ENCODE assay signal across 8 cellular contexts in the genomic region with DNA sequence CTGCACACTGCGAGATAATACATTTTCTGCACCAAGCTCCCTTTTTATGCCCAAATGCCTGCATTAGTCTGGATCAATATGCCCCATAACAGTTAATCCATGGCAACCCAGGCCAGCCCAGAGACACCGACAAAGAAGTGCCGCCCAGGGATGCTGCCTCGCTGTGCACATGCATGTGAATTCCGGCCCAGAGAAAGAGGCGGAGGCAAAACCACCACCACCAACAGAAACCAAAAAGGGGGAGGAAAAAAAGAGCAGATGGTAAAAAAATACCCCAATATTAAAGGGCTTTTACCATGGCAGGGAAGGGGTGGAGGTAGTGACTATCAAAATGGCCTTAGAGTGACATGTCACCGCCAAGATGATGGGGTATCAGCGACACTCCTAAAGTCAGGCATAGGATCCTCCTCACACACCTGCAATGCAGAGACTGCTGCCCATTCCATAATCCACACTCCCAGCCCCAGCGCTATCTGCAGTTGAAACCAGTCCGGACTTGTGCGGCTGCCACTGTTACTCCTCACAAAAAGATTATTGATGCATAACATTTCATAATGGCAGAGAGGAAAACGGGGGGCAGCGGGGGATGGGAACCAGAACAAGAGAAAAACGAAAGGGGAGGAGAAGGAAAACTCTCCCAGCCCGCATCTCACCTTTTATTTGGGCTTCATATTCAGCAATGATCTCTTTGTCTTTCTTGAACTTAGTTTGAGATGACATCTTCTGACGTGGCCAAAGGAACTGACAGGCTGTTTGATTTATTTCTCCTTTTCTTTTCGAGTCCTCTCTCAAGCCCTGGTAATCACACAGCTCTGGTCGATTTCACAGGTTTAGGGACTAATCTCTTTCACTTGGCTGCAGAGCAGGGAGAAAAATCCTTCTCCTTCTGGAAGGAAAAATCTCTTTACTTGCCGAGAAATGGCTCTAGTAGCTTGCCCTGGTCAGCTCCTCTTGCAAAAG. TPM values are rescaled to one million over a fixed set of nuclear protein-coding genes. Genes with fewer than 3 reads are reported as not detected.
DNase-seq lines count a peak whose midpoint lies in the region; ATAC-seq, FAIRE-seq and TF ChIP-seq lines count a peak whose summit lies in the region.

No MANE protein-coding gene starts in this region.

- peaks cover 18% of the 10 kb centered on the region for H3K27me3 Mint-ChIP-seq in activated T-helper 1 cell treated with anti-CD3 and anti-CD28 coated beads, Interleukin-12 subunit alpha, Interleukin-12 subunit beta, Interleukin-2, Interleukin-4 antibody, amounts not matched to agents 30 ng/mL and 10 ng/mL and 1 ng/mL, durations not matched to agents 14 hours and 24 hours and 36 hours (ENCODE audit: insufficient read depth)
- peaks cover 11 to 20% of the 10 kb centered on the region in 2 donors for H3K27me3 Mint-ChIP-seq in stimulated activated naive B cell treated with anti-CD40 and anti-IgM and Interleukin-4, amounts not matched to agents 10 μg/mL and 1 μg/mL and 100 μg/mL, for 72 hours

- no peaks in the 10 kb centered on the region for H3K36me3 ChIP-seq in HUES64 (ENCODE audit: insufficient read depth, low read length)
- H3K36me3 ChIP-seq in keratinocyte (ENCODE audit: control insufficient read depth in 2 of 2, extremely low read depth in 1 of 2, insufficient read depth in 2 of 2, low read length in 2 of 2), result no peaks in the 10 kb centered on the region

- H3K27ac ChIP-seq in C4-2B (peak overlapping the region; percentile 59), HUES64 (ENCODE audit: low read depth, low read length) (no peak overlapping the region), keratinocyte (ENCODE audit: control insufficient read depth, insufficient read depth, low read length) (peak overlapping the region; percentile 84)

- no peaks in the 10 kb centered on the region for H3K9me1 ChIP-seq in keratinocyte (ENCODE audit: control insufficient read depth, extremely low read depth, insufficient read depth, low read length)

- H3K4me3 ChIP-seq in HUES64 (ENCODE audit: low read length) (peak overlapping the region; percentile 74), keratinocyte (ENCODE audit: control insufficient read depth in 2 of 3, extremely low read depth in 1 of 3, insufficient read depth in 2 of 3, low read depth in 1 of 3, low read length in 3 of 3) (peak overlapping the region; percentile 59 to 90 (median 77))

- H3K4me2 ChIP-seq in keratinocyte (ENCODE audit: control insufficient read depth, extremely low read depth, insufficient read depth, low read depth, low read length), result peak overlapping the region; percentile 79

- no peak overlapping the region for H3K27ac Mint-ChIP-seq in activated T-helper 1 cell treated with anti-CD3 and anti-CD28 coated beads, Interleukin-12 subunit alpha, Interleukin-12 subunit beta, Interleukin-2, Interleukin-4 antibody, amounts not matched to agents 30 ng/mL and 10 ng/mL and 1 ng/mL, durations not matched to agents 14 hours and 24 hours and 36 hours
- H3K27ac Mint-ChIP-seq in stimulated activated naive B cell treated with anti-CD40 and anti-IgM and Interleukin-4, amounts not matched to agents 10 μg/mL and 1 μg/mL and 100 μg/mL, for 72 hours, result no peak overlapping the region

- 41% methylated on average over 17 of the region's 19 CpGs for WGBS in HUES64

- peaks cover 42% of the 10 kb centered on the region for H3K79me2 ChIP-seq in keratinocyte (ENCODE audit: control insufficient read depth, insufficient read depth, low read length)

- DNase-seq in activated T-helper 1 cell treated with anti-CD3 and anti-CD28 coated beads, Interleukin-12 subunit alpha, Interleukin-12 subunit beta, Interleukin-2, Interleukin-4 antibody, amounts not matched to agents 30 ng/mL and 10 ng/mL and 1 ng/mL, durations not matched to agents 14 hours and 24 hours and 36 hours (ENCODE audit: low spot score), result no peak
- DNase-seq in keratinocyte (ENCODE audit: low read depth, low spot score) (no peak), AML-193 (lab: John Stamatoyannopoulos, UW) (no peak), SHP77 treated with DMSO at 0.1 percent for 48 hours (lab: John Stamatoyannopoulos, UW) (no peak)
- DNase-seq in stimulated activated naive B cell treated with anti-CD40 and anti-IgM and Interleukin-4, amounts not matched to agents 10 μg/mL and 1 μg/mL and 100 μg/mL, for 72 hours, result no peak
- DNase-seq in stimulated activated CD4-positive, alpha-beta T cell treated with anti-CD3 and anti-CD28 coated beads, Interleukin-4, amount 100 ng/mL, for 4 hours, result no peak

- TF ChIP-seq CTCF in C4-2B (conservative IDR thresholded peaks at IDR 0.05) (no peak), keratinocyte (optimal IDR thresholded peaks at IDR 0.05 in 1 of 3, IDR thresholded peaks at IDR 0.05 in 1 of 3, conservative IDR thresholded peaks at IDR 0.05 in 1 of 3; ENCODE audit: extremely low read depth in 1 of 3, insufficient read depth in 2 of 3, low read length in 3 of 3) (no peak)

- ATAC-seq in stimulated activated naive B cell treated with anti-CD40 and anti-IgM and Interleukin-4, amounts not matched to agents 10 μg/mL and 1 μg/mL and 100 μg/mL, for 72 hours (replicated peaks), result no peak

- H3K9me3 Mint-ChIP-seq in activated T-helper 1 cell treated with anti-CD3 and anti-CD28 coated beads, Interleukin-12 subunit alpha, Interleukin-12 subunit beta, Interleukin-2, Interleukin-4 antibody, amounts not matched to agents 30 ng/mL and 10 ng/mL and 1 ng/mL, durations not matched to agents 14 hours and 24 hours and 36 hours, result no peaks in the 10 kb centered on the region
- no peaks in the 10 kb centered on the region for H3K9me3 Mint-ChIP-seq in stimulated activated naive B cell treated with anti-CD40 and anti-IgM and Interleukin-4, amounts not matched to agents 10 μg/mL and 1 μg/mL and 100 μg/mL, for 72 hours

- H3K4me1 ChIP-seq in HUES64 (ENCODE audit: insufficient read depth, low read length) (peaks cover 22% of the 10 kb centered on the region), keratinocyte (ENCODE audit: control insufficient read depth, extremely low read depth, insufficient read depth, low read length) (peaks cover 50% of the 10 kb centered on the region)

- no peaks in the 10 kb centered on the region for H3K36me3 Mint-ChIP-seq in activated T-helper 1 cell treated with anti-CD3 and anti-CD28 coated beads, Interleukin-12 subunit alpha, Interleukin-12 subunit beta, Interleukin-2, Interleukin-4 antibody, amounts not matched to agents 30 ng/mL and 10 ng/mL and 1 ng/mL, durations not matched to agents 14 hours and 24 hours and 36 hours (ENCODE audit: low read depth)
- no peaks in the 10 kb centered on the region for H3K36me3 Mint-ChIP-seq in stimulated activated naive B cell treated with anti-CD40 and anti-IgM and Interleukin-4, amounts not matched to agents 10 μg/mL and 1 μg/mL and 100 μg/mL, for 72 hours

- H3K4me1 Mint-ChIP-seq in activated T-helper 1 cell treated with anti-CD3 and anti-CD28 coated beads, Interleukin-12 subunit alpha, Interleukin-12 subunit beta, Interleukin-2, Interleukin-4 antibody, amounts not matched to agents 30 ng/mL and 10 ng/mL and 1 ng/mL, durations not matched to agents 14 hours and 24 hours and 36 hours (ENCODE audit: low read depth), result peaks cover 22% of the 10 kb centered on the region
- H3K4me1 Mint-ChIP-seq in stimulated activated naive B cell treated with anti-CD40 and anti-IgM and Interleukin-4, amounts not matched to agents 10 μg/mL and 1 μg/mL and 100 μg/mL, for 72 hours, result peaks cover 12 to 23% of the 10 kb centered on the region in 2 donors

- peak; percentile 77 for FAIRE-seq in keratinocyte (lab: Jason Lieb, UNC)

- peak overlapping the region; percentile 81 for H3K4me3 Mint-ChIP-seq in activated T-helper 1 cell treated with anti-CD3 and anti-CD28 coated beads, Interleukin-12 subunit alpha, Interleukin-12 subunit beta, Interleukin-2, Interleukin-4 antibody, amounts not matched to agents 30 ng/mL and 10 ng/mL and 1 ng/mL, durations not matched to agents 14 hours and 24 hours and 36 hours
- peak overlapping the region; percentile 87 to 91 for H3K4me3 Mint-ChIP-seq in stimulated activated naive B cell treated with anti-CD40 and anti-IgM and Interleukin-4, amounts not matched to agents 10 μg/mL and 1 μg/mL and 100 μg/mL, for 72 hours

- H3K27me3 ChIP-seq in HUES64 (ENCODE audit: insufficient read depth, low read length) (0 out of 2 replicates have a peak, but pooled peaks cover 4% of the 10 kb centered on the region), keratinocyte (ENCODE audit: control insufficient read depth, extremely low read depth, insufficient read depth, low read length) (no peaks in the 10 kb centered on the region)

- dilution Hi-C loops in keratinocyte (cut with MboI; ENCODE audit: extremely low pct_ligation_motif_present, low sequenced_read_pairs), result no loop called here

- H4K20me1 ChIP-seq in keratinocyte (ENCODE audit: control insufficient read depth, extremely low read depth, insufficient read depth, low read length), result no peaks in the 10 kb centered on the region

- H3K9me3 ChIP-seq in HUES64 (ENCODE audit: insufficient read depth, low read depth, low read length) (no peaks in the 10 kb centered on the region), keratinocyte (ENCODE audit: control insufficient read depth, low read depth, low read length) (no peaks in the 10 kb centered on the region)

- peak overlapping the region; percentile 49 for H2AFZ ChIP-seq in keratinocyte (ENCODE audit: control insufficient read depth, low read length)

- H3K9ac ChIP-seq in HUES64 (ENCODE audit: low read depth, low read length), result peak overlapping the region; percentile 68; the same call in 1 of the 2 replicates
- H3K9ac ChIP-seq in keratinocyte (ENCODE audit: control insufficient read depth, extremely low read depth, insufficient read depth, low read length), result peak overlapping the region; percentile 81

- intact Hi-C loops in activated T-helper 1 cell treated with anti-CD3 and anti-CD28 coated beads, Interleukin-12 subunit alpha, Interleukin-12 subunit beta, Interleukin-2, Interleukin-4 antibody, amounts not matched to agents 30 ng/mL and 10 ng/mL and 1 ng/mL, durations not matched to agents 14 hours and 24 hours and 36 hours (cut with micrococcal nuclease), result loop anchor here (1.0 kb wide), 3 partner anchors 24 to 277 kb away; no protein-coding TSS in a partner anchor

RNA-seq across cellular contexts. Expression of a gene that starts 0.9 kb away (rescaled TPM):
- 6.2 TPM for polyA plus RNA-seq in HUES64 (2013, experiment 1 of 2)
- polyA plus RNA-seq in HUES64 (2013, experiment 2 of 2), result 10.3 TPM
- 0.54 and 0.61 TPM in 2 replicates for total RNA-seq in activated T-helper 1 cell treated with anti-CD3 and anti-CD28 coated beads, Interleukin-12 subunit alpha, Interleukin-12 subunit beta, Interleukin-2, Interleukin-4 antibody, amounts not matched to agents 30 ng/mL and 10 ng/mL and 1 ng/mL, durations not matched to agents 14 hours and 24 hours and 36 hours
- 4.3 to 7.2 TPM (median 6.2 TPM) in 3 replicates for polyA plus RNA-seq in keratinocyte
- polyA plus RNA-seq in keratinocyte (2011; ENCODE audit: low read depth), result 6.6 TPM
- polyA plus RNA-seq in keratinocyte (2011; cell fraction: cytosol; rRNA removed), result 2.7 and 3.8 TPM in 2 replicates
- 17.0 and 19.0 TPM in 2 replicates for polyA plus RNA-seq in keratinocyte (2011; cell fraction: nucleus; rRNA removed)
- polyA plus RNA-seq in keratinocyte (2012; ENCODE audit: low replicate concordance), result 6.6 and 6.7 TPM in 2 replicates
- polyA minus RNA-seq in keratinocyte, result 19.8 to 41.2 TPM (median 29.3 TPM) in 3 replicates
- polyA minus RNA-seq in keratinocyte (2011; cell fraction: cytosol; rRNA and poly(A)+ RNA removed), result 7.1 TPM
- 23.6 and 48.1 TPM in 2 replicates for polyA minus RNA-seq in keratinocyte (2011; cell fraction: nucleus; rRNA and poly(A)+ RNA removed)
